In genomic region chr3:145776782-145777408, GRCh38 we compare ENCODE assay signal across 8 cellular contexts.
DNase-seq lines count a peak whose midpoint lies in the region; ATAC-seq and TF ChIP-seq lines count a peak whose summit lies in the region.

No MANE protein-coding gene starts in this region.

- no peak for ATAC-seq in stimulated activated naive CD8-positive, alpha-beta T cell treated with anti-CD3 and anti-CD28 coated beads, Interleukin-15, Interleukin-2, amounts not matched to agents 100 U/mL and 50 U/mL, for 24 hours
- ATAC-seq in stimulated activated naive CD8-positive, alpha-beta T cell treated with anti-CD3 and anti-CD28 coated beads, Interleukin-15, amount 100 ng/mL, for 72 hours: no peak

- TF ChIP-seq CTCF in HFF-Myc (IDR thresholded peaks at IDR 0.05; ENCODE audit: low read depth, low read length, missing control alignments): peak; percentile 56

- H3K4me3 ChIP-seq in HFF-Myc (replicated peaks; ENCODE audit: low read depth, low read length): no peak overlapping the region

- no peaks in the 10 kb centered on the region for H3K27me3 Mint-ChIP-seq in stimulated activated naive CD8-positive, alpha-beta T cell treated with anti-CD3 and anti-CD28 coated beads, Interleukin-15, amount 100 ng/mL, for 72 hours

- peak; percentile 5 for DNase-seq in stimulated activated naive CD8-positive, alpha-beta T cell treated with anti-CD3 and anti-CD28 coated beads, Interleukin-15, Interleukin-2, amounts not matched to agents 100 U/mL and 50 U/mL, for 24 hours
- no peak for DNase-seq in stimulated activated naive CD8-positive, alpha-beta T cell treated with anti-CD3 and anti-CD28 coated beads, Interleukin-15, amount 100 ng/mL, for 72 hours
- DNase-seq in HFF-Myc (ENCODE audit: extremely low read depth, low read depth) (peak; percentile 69), NCI-H1105 (lab: John Stamatoyannopoulos, UW) (peak; percentile 46), amniotic stem cell (lab: John Stamatoyannopoulos, UW) (peak; percentile 7), iPS-NIHi7 (ENCODE audit: extremely low spot score) (peak; percentile 59), NK-92 (lab: John Stamatoyannopoulos, UW; ENCODE audit: unreplicated experiment) (no peak)
- no peak for DNase-seq in effector CD8-positive, alpha-beta T cell (lab: John Stamatoyannopoulos, UW)

- H3K27ac Mint-ChIP-seq in stimulated activated naive CD8-positive, alpha-beta T cell treated with anti-CD3 and anti-CD28 coated beads, Interleukin-15, amount 100 ng/mL, for 72 hours: no peak overlapping the region

- H3K9me3 Mint-ChIP-seq in stimulated activated naive CD8-positive, alpha-beta T cell treated with anti-CD3 and anti-CD28 coated beads, Interleukin-15, amount 100 ng/mL, for 72 hours: peaks cover 0 to 9% of the 10 kb centered on the region in 2 donors

- H3K4me3 Mint-ChIP-seq in stimulated activated naive CD8-positive, alpha-beta T cell treated with anti-CD3 and anti-CD28 coated beads, Interleukin-15, amount 100 ng/mL, for 72 hours: no peak overlapping the region

- no peaks in the 10 kb centered on the region for H3K4me1 Mint-ChIP-seq in stimulated activated naive CD8-positive, alpha-beta T cell treated with anti-CD3 and anti-CD28 coated beads, Interleukin-15, amount 100 ng/mL, for 72 hours

Comparison
In these comparisons a context has a peak if more than half of its experiments do, and no peak if none do; other contexts are left out.
1. DNase-seq: peak in stimulated activated naive CD8-positive, alpha-beta T cell treated with anti-CD3 and anti-CD28 coated beads, Interleukin-15, Interleukin-2, amounts not matched to agents 100 U/mL and 50 U/mL, for 24 hours (single experiment), HFF-Myc (single experiment), NCI-H1105 (single experiment), amniotic stem cell (single experiment) and iPS-NIHi7 (single experiment); none in stimulated activated naive CD8-positive, alpha-beta T cell treated with anti-CD3 and anti-CD28 coated beads, Interleukin-15, amount 100 ng/mL, for 72 hours (0 of 2), effector CD8-positive, alpha-beta T cell (single experiment) and NK-92 (single experiment).